ENCODE assay signal across 1 cellular context in the genomic region with DNA sequence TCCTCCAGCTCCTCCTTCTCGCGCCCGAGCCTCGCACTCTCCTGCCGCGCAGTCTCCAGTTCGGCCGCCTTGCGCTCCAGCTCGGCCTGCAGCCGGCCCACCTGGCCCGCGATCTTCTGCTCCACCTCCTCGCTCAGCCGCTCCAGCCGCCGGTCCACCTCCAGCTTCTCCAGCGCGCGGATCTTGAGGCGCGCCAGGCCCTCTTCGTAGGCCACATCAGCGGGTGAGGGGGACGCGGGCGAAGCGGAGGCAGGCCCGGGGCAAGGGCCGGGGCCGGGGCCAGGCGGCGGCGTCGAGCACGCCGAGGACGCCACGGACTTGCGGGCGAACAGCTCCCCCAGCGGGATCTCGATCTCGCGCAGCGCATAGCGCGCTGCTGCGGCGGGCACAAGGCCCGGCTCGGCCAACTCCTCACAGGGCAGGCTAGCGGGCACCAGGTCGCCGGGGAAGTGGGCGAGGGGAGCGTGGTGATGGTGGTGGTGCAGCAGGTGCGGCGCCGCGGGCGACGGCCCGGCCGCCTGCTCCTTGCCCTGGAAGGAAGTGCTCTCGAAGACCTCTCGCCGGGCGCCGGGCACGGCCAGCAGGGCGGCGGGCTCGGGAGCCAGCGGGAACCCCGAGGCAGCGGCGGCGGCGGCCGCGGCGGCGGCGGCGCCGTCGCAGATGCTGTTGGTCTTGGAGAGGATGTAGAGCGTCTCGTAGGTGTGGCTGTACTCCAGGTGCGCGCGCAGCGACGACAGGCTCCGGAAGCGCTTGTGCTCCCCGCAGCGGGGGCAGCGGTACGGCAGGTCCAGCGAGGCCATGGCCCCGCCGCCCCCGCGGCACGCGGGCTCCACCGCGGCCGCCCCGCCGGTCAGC.
A peak's percentile ranks its signal among the peaks of the same experiment; 100 is the strongest.
TF ChIP-seq lines count a peak whose summit lies in the region.

No MANE protein-coding gene starts in this region.

TF ChIP-seq in GM23338, 12 proteins besides CTCF, POLR2A, EP300 and RAD21:
- peak; percentile 60; the same call in 1 of the 2 replicates for TF ChIP-seq POLR2AphosphoS5 (IDR thresholded peaks at IDR 0.05; ENCODE audit: low read depth)
- TF ChIP-seq, protein P1, sequence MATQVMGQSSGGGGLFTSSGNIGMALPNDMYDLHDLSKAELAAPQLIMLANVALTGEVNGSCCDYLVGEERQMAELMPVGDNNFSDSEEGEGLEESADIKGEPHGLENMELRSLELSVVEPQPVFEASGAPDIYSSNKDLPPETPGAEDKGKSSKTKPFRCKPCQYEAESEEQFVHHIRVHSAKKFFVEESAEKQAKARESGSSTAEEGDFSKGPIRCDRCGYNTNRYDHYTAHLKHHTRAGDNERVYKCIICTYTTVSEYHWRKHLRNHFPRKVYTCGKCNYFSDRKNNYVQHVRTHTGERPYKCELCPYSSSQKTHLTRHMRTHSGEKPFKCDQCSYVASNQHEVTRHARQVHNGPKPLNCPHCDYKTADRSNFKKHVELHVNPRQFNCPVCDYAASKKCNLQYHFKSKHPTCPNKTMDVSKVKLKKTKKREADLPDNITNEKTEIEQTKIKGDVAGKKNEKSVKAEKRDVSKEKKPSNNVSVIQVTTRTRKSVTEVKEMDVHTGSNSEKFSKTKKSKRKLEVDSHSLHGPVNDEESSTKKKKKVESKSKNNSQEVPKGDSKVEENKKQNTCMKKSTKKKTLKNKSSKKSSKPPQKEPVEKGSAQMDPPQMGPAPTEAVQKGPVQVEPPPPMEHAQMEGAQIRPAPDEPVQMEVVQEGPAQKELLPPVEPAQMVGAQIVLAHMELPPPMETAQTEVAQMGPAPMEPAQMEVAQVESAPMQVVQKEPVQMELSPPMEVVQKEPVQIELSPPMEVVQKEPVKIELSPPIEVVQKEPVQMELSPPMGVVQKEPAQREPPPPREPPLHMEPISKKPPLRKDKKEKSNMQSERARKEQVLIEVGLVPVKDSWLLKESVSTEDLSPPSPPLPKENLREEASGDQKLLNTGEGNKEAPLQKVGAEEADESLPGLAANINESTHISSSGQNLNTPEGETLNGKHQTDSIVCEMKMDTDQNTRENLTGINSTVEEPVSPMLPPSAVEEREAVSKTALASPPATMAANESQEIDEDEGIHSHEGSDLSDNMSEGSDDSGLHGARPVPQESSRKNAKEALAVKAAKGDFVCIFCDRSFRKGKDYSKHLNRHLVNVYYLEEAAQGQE (IDR thresholded peaks at IDR 0.05; ENCODE audit: unreplicated experiment): no peak
- no peak for TF ChIP-seq ZNF331 (CRISPR knock-in tag; IDR thresholded peaks at IDR 0.05; ENCODE audit: low read depth)
